Comparison of ENCODE assay signal across 8 cellular contexts in genomic region chr2:48600204-48600813, GRCh38. TPM values are rescaled to one million over a fixed set of nuclear protein-coding genes. Genes with fewer than 3 reads are reported as not detected.
DNase-seq lines count a peak whose midpoint lies in the region; ATAC-seq, FAIRE-seq and TF ChIP-seq lines count a peak whose summit lies in the region.

No MANE protein-coding gene starts in this region.

- H3K27me3 ChIP-seq in CD8-positive, alpha-beta T cell (ENCODE audit: insufficient read depth, low read length) = no peaks in the 10 kb centered on the region
- no peaks in the 10 kb centered on the region for H3K27me3 ChIP-seq in GM23338 (ENCODE audit: insufficient read depth)
- H3K27me3 ChIP-seq in body of pancreas = no peaks in the 10 kb centered on the region
- H3K27me3 ChIP-seq in HepG2 (ENCODE audit: control insufficient read depth in 1 of 2, insufficient read depth in 2 of 2, low read length in 2 of 2) = no peaks in the 10 kb centered on the region

- WGBS in body of pancreas, 2 donors = 26 to 29% methylated on average over 4 of the region's 4 CpGs
- 28% methylated on average over 4 of the region's 4 CpGs for WGBS in HepG2 (ENCODE audit: low lambda C conversion rate)

- peak; percentile 56 for FAIRE-seq in HepG2 (lab: Jason Lieb, UNC)

- no peak for TF ChIP-seq POLR2A in body of pancreas (IDR thresholded peaks at IDR 0.05)
- TF ChIP-seq POLR2A in HepG2 (IDR thresholded peaks at IDR 0.05; ENCODE audit: insufficient read depth in 1 of 2, low read depth in 2 of 2, low read length in 2 of 2) = no peak

- no peak for ATAC-seq in CD8-positive, alpha-beta T cell
- peak; percentile 38; the same call in 1 of the 3 replicates for ATAC-seq in GM23338
- no peak for ATAC-seq in body of pancreas
- ATAC-seq in HepG2 = peak; percentile 50
- no peak for ATAC-seq in HG03520 (IDR thresholded peaks at IDR 0.05; ENCODE audit: unreplicated experiment)
- ATAC-seq in GM19455 (IDR thresholded peaks at IDR 0.05; ENCODE audit: unreplicated experiment) = no peak

- H3K9me3 Mint-ChIP-seq in CD8-positive, alpha-beta T cell = no peaks in the 10 kb centered on the region
- H3K9me3 Mint-ChIP-seq in GM23338 = no peaks in the 10 kb centered on the region

- no peak for DNase-seq in CD8-positive, alpha-beta T cell
- peak; percentile 67 for DNase-seq in GM23338 (ENCODE audit: low spot score)
- peak; percentile 72 for DNase-seq in NCI-H2227 (lab: John Stamatoyannopoulos, UW; ENCODE audit: unreplicated experiment)
- DNase-seq in body of pancreas = no peak
- peak; percentile 42 for DNase-seq in HepG2 (ENCODE audit: low spot score)
- no peak for DNase-seq in activated CD4-positive, CD25-positive, alpha-beta regulatory T cell treated with anti-CD3 and anti-CD28 coated beads, Interleukin-2, amount 50 U/mL, for 72 hours

- no TSS peak for BruUV-seq in HepG2 (replicated peaks; lab: Mats Ljungman, UMichigan)

- intact Hi-C loops in CD8-positive, alpha-beta T cell (cut with DNase I, micrococcal nuclease) = loop anchor here (5.0 to 10.0 kb wide), 2 partner anchors 1892 to 1894 kb away; no protein-coding TSS in a partner anchor
- intact Hi-C loops in body of pancreas (cut with DNase I) = no loop called here
- intact Hi-C loops in HepG2 (cut with micrococcal nuclease; ENCODE audit: unreplicated experiment) = loop anchor here (5.0 kb wide), 2 partner anchors 1542 to 1892 kb away; no protein-coding TSS in a partner anchor

- H4K20me1 ChIP-seq in GM23338 (replicated peaks; ENCODE audit: insufficient read depth) = no peaks in the 10 kb centered on the region
- no peaks in the 10 kb centered on the region for H4K20me1 ChIP-seq in HepG2 (ENCODE audit: insufficient read depth, low read length)

- H3K4me2 ChIP-seq in GM23338 (no peak overlapping the region), HepG2 (ENCODE audit: low read depth, low read length) (no peak overlapping the region)

- H2AFZ ChIP-seq in GM23338 (no peak overlapping the region), HepG2 (ENCODE audit: low read length) (no peak overlapping the region)

- no peaks in the 10 kb centered on the region for H3K9me3 ChIP-seq in CD8-positive, alpha-beta T cell (ENCODE audit: low read length)
- H3K9me3 ChIP-seq in body of pancreas (no peaks in the 10 kb centered on the region), HepG2 (ENCODE audit: low read length) (no peaks in the 10 kb centered on the region)

- CTCF ChIA-PET in CD8-positive, alpha-beta T cell (lab: Charles Lee) = interaction anchor here (0.6 kb wide), 1 partner anchor 10 kb away, joined by 3 read pairs; no protein-coding TSS in a partner anchor
- CTCF ChIA-PET in HepG2 (lab: Yijun Ruan, JAX; ENCODE audit: low intra/inter-chr PET ratio, low total read pairs) = interaction anchor here (1.7 kb wide), 1 partner anchor 1545 kb away, joined by 6 read pairs; no protein-coding TSS in a partner anchor

- H3K79me2 ChIP-seq in GM23338 (replicated peaks; ENCODE audit: insufficient read depth) = no peaks in the 10 kb centered on the region
- no peaks in the 10 kb centered on the region for H3K79me2 ChIP-seq in HepG2 (ENCODE audit: insufficient read depth, low read length)

- H3K4me1 ChIP-seq in CD8-positive, alpha-beta T cell (ENCODE audit: insufficient read depth, low read length) = no peaks in the 10 kb centered on the region
- H3K4me1 ChIP-seq in GM23338 (ENCODE audit: insufficient read depth) = no peaks in the 10 kb centered on the region
- no peaks in the 10 kb centered on the region for H3K4me1 ChIP-seq in body of pancreas
- no peaks in the 10 kb centered on the region for H3K4me1 ChIP-seq in HepG2 (ENCODE audit: insufficient read depth, low read length)

- no peak overlapping the region for H3K27ac ChIP-seq in CD8-positive, alpha-beta T cell (ENCODE audit: low read depth, low read length)
- H3K27ac ChIP-seq in GM23338 (ENCODE audit: low read depth) = no peak overlapping the region
- H3K27ac ChIP-seq in body of pancreas = no peak overlapping the region
- no peak overlapping the region for H3K27ac ChIP-seq in HepG2 (ENCODE audit: extremely low read length, insufficient read depth, low read length)

- no peak overlapping the region for H3K4me3 Mint-ChIP-seq in CD8-positive, alpha-beta T cell
- H3K4me3 Mint-ChIP-seq in GM23338 = no peak overlapping the region

- no peaks in the 10 kb centered on the region for H3K4me1 Mint-ChIP-seq in CD8-positive, alpha-beta T cell (ENCODE audit: low read depth)
- H3K4me1 Mint-ChIP-seq in GM23338 = no peaks in the 10 kb centered on the region

- H3K27me3 Mint-ChIP-seq in CD8-positive, alpha-beta T cell (ENCODE audit: low read depth) = peaks cover 3% of the 10 kb centered on the region
- H3K27me3 Mint-ChIP-seq in GM23338 (ENCODE audit: insufficient read depth, low read depth, poor library complexity) = peaks cover 2% of the 10 kb centered on the region

- H3K9ac ChIP-seq in HepG2 (ENCODE audit: insufficient read depth, low read depth, low read length) = no peak overlapping the region

- H3F3A ChIP-seq in GM23338 (replicated peaks; ENCODE audit: low read depth) = no peaks in the 10 kb centered on the region

- H3K4me3 ChIP-seq in CD8-positive, alpha-beta T cell (ENCODE audit: low read depth, low read length) = no peak overlapping the region
- H3K4me3 ChIP-seq in GM23338 (no peak overlapping the region), body of pancreas (no peak overlapping the region), HepG2 (replicated peaks in 1 of 3; ENCODE audit: insufficient read depth in 1 of 3, low read depth in 2 of 3, low read length in 3 of 3) (no peak overlapping the region)

- no peak overlapping the region for H3K27ac Mint-ChIP-seq in CD8-positive, alpha-beta T cell
- H3K27ac Mint-ChIP-seq in GM23338 = no peak overlapping the region

- no peaks in the 10 kb centered on the region for H3K36me3 ChIP-seq in CD8-positive, alpha-beta T cell (ENCODE audit: insufficient read depth, low read length)
- H3K36me3 ChIP-seq in GM23338 (ENCODE audit: insufficient read depth) = no peaks in the 10 kb centered on the region
- H3K36me3 ChIP-seq in body of pancreas (replicated peaks in 1 of 2; ENCODE audit: insufficient read depth in 1 of 2, low read depth in 2 of 2) = no peaks in the 10 kb centered on the region
- H3K36me3 ChIP-seq in HepG2 (replicated peaks in 1 of 2; ENCODE audit: control insufficient read depth in 1 of 2, insufficient read depth in 2 of 2, low read length in 2 of 2) = no peaks in the 10 kb centered on the region

- no peak for TF ChIP-seq EP300 in HepG2 (IDR thresholded peaks at IDR 0.05; ENCODE audit: low read depth in 2 of 2, low read length in 2 of 2)
- no peak for TF ChIP-seq EP300 in HepG2 (CRISPR knock-in tag; IDR thresholded peaks at IDR 0.05; ENCODE audit: borderline replicate concordance)

- POLR2A ChIA-PET in CD8-positive, alpha-beta T cell (lab: Charles Lee) = no interaction called here
- POLR2A ChIA-PET in HepG2 (lab: Yijun Ruan, JAX) = no interaction called here

- TF ChIP-seq RAD21 in HepG2 (CRISPR knock-in tag; IDR thresholded peaks at IDR 0.05) = no peak; the same call in 1 of the 2 replicates

- in situ Hi-C loops in HepG2 (cut with HindIII; ENCODE audit: extremely low pct_ligation_motif_present, low pct_unique_long_range_greater_than_20kb) = loop anchor here (10.0 kb wide), 1 partner anchor 124 kb away; no protein-coding TSS in a partner anchor

- TF ChIP-seq CTCF in CD8-positive, alpha-beta T cell (IDR thresholded peaks at IDR 0.05) = peak; percentile 59
- peak; percentile 74 to 89 for TF ChIP-seq CTCF in GM23338 (conservative IDR thresholded peaks at IDR 0.05; ENCODE audit: low read depth in 2 of 2)
- peak; percentile 38 to 57 (median 54) for TF ChIP-seq CTCF in body of pancreas (IDR thresholded peaks at IDR 0.05)
- peak; percentile 69 for TF ChIP-seq CTCF in HepG2 (CRISPR knock-in tag; IDR thresholded peaks at IDR 0.05)

- no peaks in the 10 kb centered on the region for H3K36me3 Mint-ChIP-seq in CD8-positive, alpha-beta T cell
- H3K36me3 Mint-ChIP-seq in GM23338 (ENCODE audit: low read depth) = no peaks in the 10 kb centered on the region

- H3K9me2 ChIP-seq in GM23338 (ENCODE audit: insufficient read depth) = no peaks in the 10 kb centered on the region

TF ChIP-seq in HepG2, 621 proteins besides CTCF, POLR2A, EP300 and RAD21 (continues in another document):
- TF ChIP-seq FOXA1 (IDR thresholded peaks at IDR 0.05) = no peak
- TF ChIP-seq FOXA1 (CRISPR knock-in tag; IDR thresholded peaks at IDR 0.05) = peak; percentile 19; the same call in 1 of the 2 replicates

RNA-seq across cellular contexts. Expression of gene GTF2A1L, which starts 17.3 kb away (rescaled TPM):
- total RNA-seq in CD8-positive, alpha-beta T cell = not detected
- total RNA-seq in GM23338 (2014; rRNA removed; shearing (Covaris generic)) = 0.94 and 2.8 TPM in 2 replicates
- polyA plus RNA-seq in GM23338 (2016; fragmentation: Nextera tagmentation; extraction: Ambion mirVana) = 0.65 and 0.85 TPM in 2 replicates
- 1 to 10 TPM in 1 of 2 donors, not detected in 1; 1.0 TPM for total RNA-seq in body of pancreas
- total RNA-seq in HepG2 (2016; rRNA removed; fragmentation: Illumina TruSeq; extraction: Trizol) = not detected in 2 replicates
- not detected in 2 replicates for total RNA-seq in HepG2 (2016; cell fraction: cytosol; rRNA removed; fragmentation: Illumina TruSeq; extraction: Trizol; ENCODE audit: low read depth)
- total RNA-seq in HepG2 (2016; cell fraction: insoluble cytoplasmic fraction; rRNA removed; fragmentation: Illumina TruSeq; extraction: Trizol) = not detected in 2 replicates
- not detected in 2 replicates for total RNA-seq in HepG2 (2016; cell fraction: membrane; rRNA removed; fragmentation: Illumina TruSeq; extraction: Trizol)
- not detected in 2 replicates for total RNA-seq in HepG2 (2016; cell fraction: nucleus; rRNA removed; fragmentation: Illumina TruSeq; extraction: Trizol)
- not detected in 2 replicates for polyA plus RNA-seq in HepG2 (2011; rRNA removed)
- polyA plus RNA-seq in HepG2 (2011; cell fraction: cytosol; rRNA removed) = not detected in 2 replicates
- not detected in 2 replicates for polyA plus RNA-seq in HepG2 (2011; cell fraction: nucleus; rRNA removed)
- polyA plus RNA-seq in HepG2 (2012) = not detected in 2 replicates
- polyA plus RNA-seq in HepG2 (2016; cell fraction: cytosol; fragmentation: Illumina TruSeq; extraction: Trizol; ENCODE audit: low read depth) = not detected in 2 replicates
- not detected in 2 replicates for polyA plus RNA-seq in HepG2 (2016; cell fraction: insoluble cytoplasmic fraction; fragmentation: Illumina TruSeq; extraction: Trizol; ENCODE audit: low read depth)
- polyA plus RNA-seq in HepG2 (2016; cell fraction: membrane; fragmentation: Illumina TruSeq; extraction: Trizol; ENCODE audit: low read depth) = not detected in 2 replicates
- not detected in 2 replicates for polyA plus RNA-seq in HepG2 (2016; cell fraction: nucleus; fragmentation: Illumina TruSeq; extraction: Trizol; ENCODE audit: insufficient read depth, low read depth)
- not detected in 2 replicates for polyA minus RNA-seq in HepG2 (2011; rRNA and poly(A)+ RNA removed; ENCODE audit: low replicate concordance)
- not detected in 2 replicates for polyA minus RNA-seq in HepG2 (2011; cell fraction: cytosol; rRNA and poly(A)+ RNA removed)
- polyA minus RNA-seq in HepG2 (2011; cell fraction: nucleus; rRNA and poly(A)+ RNA removed) = not detected in 2 replicates

Comparison
In these comparisons a context has a peak if more than half of its experiments do, and no peak if none do; other contexts are left out.
1. ATAC-seq: peak in GM23338 (single experiment) and HepG2 (single experiment); none in CD8-positive, alpha-beta T cell (single experiment), body of pancreas (single experiment), HG03520 (single experiment) and GM19455 (single experiment).
2. DNase-seq: peak in GM23338 (single experiment), NCI-H2227 (single experiment) and HepG2 (single experiment); none in CD8-positive, alpha-beta T cell (0 of 7), body of pancreas (0 of 4) and activated CD4-positive, CD25-positive, alpha-beta regulatory T cell treated with anti-CD3 and anti-CD28 coated beads, Interleukin-2, amount 50 U/mL, for 72 hours (single experiment).
3. Peak in every context shown above with its lines, with median percentiles within 50 percentile points of each other: CTCF ChIP-seq.